ENCODE assay signal across 19 cellular contexts in the genomic region with DNA sequence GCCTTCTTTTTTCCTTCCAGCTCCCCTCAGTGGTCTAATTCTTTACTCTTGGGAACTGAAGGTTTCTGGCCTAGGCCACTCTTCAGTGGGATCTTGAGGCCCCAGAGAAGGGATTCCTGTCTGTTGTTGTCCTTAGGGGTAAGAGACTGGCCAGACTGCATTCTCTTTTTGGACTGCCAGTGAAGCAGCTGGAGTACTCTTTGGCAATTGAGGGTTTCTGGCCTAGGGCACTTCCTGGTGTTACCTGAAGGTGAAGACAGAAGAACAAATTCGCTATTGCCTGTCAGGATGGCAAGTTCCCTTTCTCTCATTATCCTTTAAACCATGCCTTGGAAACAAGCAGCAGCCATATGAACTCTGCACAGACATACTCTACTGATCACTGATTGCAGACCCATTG.
"Had no signal": no experiment of that assay in that cellular context is flagged by ENCODE, and none has a peak within 500 bp of the region (broad histone marks: within the 10 kb centered on the region; RNA-seq: fewer than 3 reads in every experiment).

No MANE protein-coding gene starts in this region.

- FAIRE-seq: islet of Langerhans had no signal

- DNase-seq: activated CD4-positive, alpha-beta T cell treated with anti-CD3 and anti-CD28 coated beads, Interleukin-2, amount 10 ng/mL, durations not matched to agents 24 days and 14 days; activated CD8-positive, alpha-beta T cell treated with anti-CD3 and anti-CD28 coated beads, Interleukin-2, amount 10 ng/mL, durations not matched to agents 7 days and 5 days; activated naive CD4-positive, alpha-beta T cell treated with Interleukin-2 at 50 U/mL for 16 hours; activated T-cell treated with anti-CD3 and anti-CD28 coated beads, Interleukin-2, amount 50 U/mL, for 24 hours; anterior cingulate cortex; cortex of kidney; left colon; lower lobe of right lung; nephron progenitor cell; stimulated activated CD4-positive, alpha-beta T cell treated with anti-CD3 and anti-CD28 coated beads, Interleukin-12 subunit alpha, Interleukin-12 subunit beta, amount 100 ng/mL, for 4 hours; stimulated activated CD4-positive, alpha-beta T cell treated with anti-CD3 and anti-CD28 coated beads, Interleukin-1b, Interleukin-23, amount 100 ng/mL, for 48 hours; stimulated activated CD8-positive, alpha-beta memory T cell treated with anti-CD3 and anti-CD28 coated beads, Interleukin-4, amount 100 ng/mL, for 48 hours; stimulated activated naive CD4-positive, alpha-beta T cell; thyroid gland had no signal

- H3K4me1 Mint-ChIP-seq: activated CD4-positive, alpha-beta T cell treated with anti-CD3 and anti-CD28 coated beads, Interleukin-2, amount 10 ng/mL, durations not matched to agents 24 days and 14 days; nephron progenitor cell had no signal

- H3K4me3 Mint-ChIP-seq: activated CD4-positive, alpha-beta T cell treated with anti-CD3 and anti-CD28 coated beads, Interleukin-2, amount 10 ng/mL, durations not matched to agents 24 days and 14 days; activated CD8-positive, alpha-beta T cell treated with anti-CD3 and anti-CD28 coated beads, Interleukin-2, amount 10 ng/mL, durations not matched to agents 7 days and 5 days; activated T-cell treated with anti-CD3 and anti-CD28 coated beads, Interleukin-2, amount 50 U/mL, for 24 hours; nephron progenitor cell had no signal

- H3K4me1 ChIP-seq: esophagus muscularis mucosa, lower lobe of right lung, prostate gland, right atrium auricular region, thyroid gland had no signal

- H3K27me3 Mint-ChIP-seq: activated CD4-positive, alpha-beta T cell treated with anti-CD3 and anti-CD28 coated beads, Interleukin-2, amount 10 ng/mL, durations not matched to agents 24 days and 14 days; activated T-cell treated with anti-CD3 and anti-CD28 coated beads, Interleukin-2, amount 50 U/mL, for 24 hours had no signal

- H3K27ac Mint-ChIP-seq: activated CD4-positive, alpha-beta T cell treated with anti-CD3 and anti-CD28 coated beads, Interleukin-2, amount 10 ng/mL, durations not matched to agents 24 days and 14 days; activated CD8-positive, alpha-beta T cell treated with anti-CD3 and anti-CD28 coated beads, Interleukin-2, amount 10 ng/mL, durations not matched to agents 7 days and 5 days; activated T-cell treated with anti-CD3 and anti-CD28 coated beads, Interleukin-2, amount 50 U/mL, for 24 hours; activated T-helper 2 cell treated with anti-CD3 and anti-CD28 coated beads, Interferon-gamma antibody, Interleukin-2, Interleukin-4, amounts not matched to agents 10 μg/mL and 5 μg/mL and 100 μg/mL, durations not matched to agents 14 hours and 24 hours and 36 hours; nephron progenitor cell had no signal

- H3K27ac ChIP-seq: esophagus muscularis mucosa, lower lobe of right lung, prostate gland, right atrium auricular region, thyroid gland had no signal

- H3K27me3 ChIP-seq: esophagus muscularis mucosa, right atrium auricular region, thyroid gland had no signal

- H3K9me3 ChIP-seq: lower lobe of right lung, prostate gland, right atrium auricular region, thyroid gland had no signal

- H3K4me3 ChIP-seq: esophagus muscularis mucosa, lower lobe of right lung, prostate gland, right atrium auricular region, thyroid gland had no signal

- H3K36me3 ChIP-seq: esophagus muscularis mucosa, lower lobe of right lung, prostate gland, right atrium auricular region, thyroid gland had no signal
